Comparison of ENCODE assay signal across 20 cellular contexts in genomic region chr5:171640396-171640981, GRCh38.
A peak's percentile ranks its signal among the peaks of the same experiment; 100 is the strongest.
DNase-seq lines count a peak whose midpoint lies in the region; ATAC-seq and TF ChIP-seq lines count a peak whose summit lies in the region.
"Had no signal": no experiment of that assay in that cellular context is flagged by ENCODE, and none has a peak within 500 bp of the region (broad histone marks: within the 10 kb centered on the region; RNA-seq: fewer than 3 reads in every experiment).

No MANE protein-coding gene starts in this region.

- H3K36me3 Mint-ChIP-seq in chondrocyte (ENCODE audit: low read depth) = no peaks in the 10 kb centered on the region
- H3K36me3 Mint-ChIP-seq in activated T-helper 1 cell treated with anti-CD3 and anti-CD28 coated beads, Interleukin-12 subunit alpha, Interleukin-12 subunit beta, Interleukin-2, Interleukin-4 antibody, amounts not matched to agents 30 ng/mL and 10 ng/mL and 1 ng/mL, durations not matched to agents 14 hours and 24 hours and 36 hours (ENCODE audit: low read depth) = no peaks in the 10 kb centered on the region
- H3K36me3 Mint-ChIP-seq: CD4-positive, CD25-positive, alpha-beta regulatory T cell had no signal

- peak; percentile 10 for DNase-seq in NCI-H748 (lab: John Stamatoyannopoulos, UW; ENCODE audit: unreplicated experiment)
- DNase-seq in NCI-H748 treated with DMSO at 0.1 percent for 48 hours (lab: John Stamatoyannopoulos, UW) = no peak
- no peak for DNase-seq in chondrocyte (ENCODE audit: low spot score)
- peak; percentile 49 to 50 for DNase-seq in heart right ventricle
- no peak for DNase-seq in tibial artery
- DNase-seq in activated T-helper 1 cell treated with anti-CD3 and anti-CD28 coated beads, Interleukin-12 subunit alpha, Interleukin-12 subunit beta, Interleukin-2, Interleukin-4 antibody, amounts not matched to agents 30 ng/mL and 10 ng/mL and 1 ng/mL, durations not matched to agents 14 hours and 24 hours and 36 hours (ENCODE audit: low spot score) = no peak
- DNase-seq in ovary = no peak
- DNase-seq: BE2C; CD4-positive, CD25-positive, alpha-beta regulatory T cell; COR-L47; DMS 273 treated with DMSO at 0.1 percent for 48 hours; GDM1; HCEC 1CT; MM.1S; NCI-H1092; NCI-H1694 treated with DMSO at 0.1 percent for 48 hours; NCI-H524; NK-92 treated with Interleukin-12 subunit alpha and Interleukin-12 subunit beta, amount 100 ng/mL, for 24 hours; Peyer's patch had no signal

- H3K27me3 ChIP-seq in heart right ventricle (no peaks in the 10 kb centered on the region), tibial artery (no peaks in the 10 kb centered on the region), ovary (no peaks in the 10 kb centered on the region)
- H3K27me3 ChIP-seq: BE2C, Peyer's patch had no signal

- peaks cover 44% of the 10 kb centered on the region for H3K4me1 Mint-ChIP-seq in chondrocyte (ENCODE audit: low read depth)
- no peaks in the 10 kb centered on the region for H3K4me1 Mint-ChIP-seq in activated T-helper 1 cell treated with anti-CD3 and anti-CD28 coated beads, Interleukin-12 subunit alpha, Interleukin-12 subunit beta, Interleukin-2, Interleukin-4 antibody, amounts not matched to agents 30 ng/mL and 10 ng/mL and 1 ng/mL, durations not matched to agents 14 hours and 24 hours and 36 hours (ENCODE audit: low read depth)
- H3K4me1 Mint-ChIP-seq: CD4-positive, CD25-positive, alpha-beta regulatory T cell had no signal

- H3K4me1 ChIP-seq in heart right ventricle = peaks cover 0 to 36% (median 21%) of the 10 kb centered on the region in 9 donors
- H3K4me1 ChIP-seq in tibial artery = peaks cover 0 to 34% (median 19%) of the 10 kb centered on the region in 4 donors
- no peaks in the 10 kb centered on the region for H3K4me1 ChIP-seq in ovary (ENCODE audit: insufficient read depth)
- H3K4me1 ChIP-seq: BE2C, Peyer's patch had no signal

- TF ChIP-seq EP300 in ovary (IDR thresholded peaks at IDR 0.05) = no peak

- H3K9me3 ChIP-seq in heart right ventricle (no peaks in the 10 kb centered on the region), tibial artery (no peaks in the 10 kb centered on the region), ovary (no peaks in the 10 kb centered on the region)
- H3K9me3 ChIP-seq: BE2C, Peyer's patch had no signal

- H3K4me3 Mint-ChIP-seq in chondrocyte (ENCODE audit: unreplicated experiment) = no peak overlapping the region
- H3K4me3 Mint-ChIP-seq in activated T-helper 1 cell treated with anti-CD3 and anti-CD28 coated beads, Interleukin-12 subunit alpha, Interleukin-12 subunit beta, Interleukin-2, Interleukin-4 antibody, amounts not matched to agents 30 ng/mL and 10 ng/mL and 1 ng/mL, durations not matched to agents 14 hours and 24 hours and 36 hours = no peak overlapping the region
- H3K4me3 Mint-ChIP-seq: CD4-positive, CD25-positive, alpha-beta regulatory T cell; GM23338 had no signal

- peak; percentile 73 to 93 (median 90) for ATAC-seq in heart right ventricle

- H3K27ac ChIP-seq in heart right ventricle (peak overlapping the region; percentile 56 to 89 (median 84)), tibial artery (peak overlapping the region; percentile 2 to 55), ovary (no peak overlapping the region)
- H3K27ac ChIP-seq: Peyer's patch had no signal

- H3K27me3 Mint-ChIP-seq in chondrocyte (ENCODE audit: low read depth) = no peaks in the 10 kb centered on the region
- peaks cover 2% of the 10 kb centered on the region for H3K27me3 Mint-ChIP-seq in activated T-helper 1 cell treated with anti-CD3 and anti-CD28 coated beads, Interleukin-12 subunit alpha, Interleukin-12 subunit beta, Interleukin-2, Interleukin-4 antibody, amounts not matched to agents 30 ng/mL and 10 ng/mL and 1 ng/mL, durations not matched to agents 14 hours and 24 hours and 36 hours (ENCODE audit: insufficient read depth)

- TF ChIP-seq POLR2A in ovary (IDR thresholded peaks at IDR 0.05) = no peak

- intact Hi-C loops in heart right ventricle (cut with DNase I) = loop anchor here in 5 of 10 donors (1.0 to 5.0 kb wide), 3 partner anchors 96 to 97 kb away; no protein-coding TSS in a partner anchor
- intact Hi-C loops in tibial artery (cut with DNase I; ENCODE audit: low total_unique reads) = no loop called here
- intact Hi-C loops in activated T-helper 1 cell treated with anti-CD3 and anti-CD28 coated beads, Interleukin-12 subunit alpha, Interleukin-12 subunit beta, Interleukin-2, Interleukin-4 antibody, amounts not matched to agents 30 ng/mL and 10 ng/mL and 1 ng/mL, durations not matched to agents 14 hours and 24 hours and 36 hours (cut with micrococcal nuclease) = no loop called here
- intact Hi-C loops in ovary (cut with DNase I) = no loop called here

- TF ChIP-seq CTCF in chondrocyte (IDR thresholded peaks at IDR 0.05) (no peak), heart right ventricle (IDR thresholded peaks at IDR 0.05) (no peak), tibial artery (IDR thresholded peaks at IDR 0.05) (no peak), ovary (IDR thresholded peaks at IDR 0.05) (no peak)

- H3K36me3 ChIP-seq in heart right ventricle = no peaks in the 10 kb centered on the region
- H3K36me3 ChIP-seq in tibial artery = no peaks in the 10 kb centered on the region
- no peaks in the 10 kb centered on the region for H3K36me3 ChIP-seq in ovary
- H3K36me3 ChIP-seq: BE2C, Peyer's patch had no signal

- WGBS in heart right ventricle, 2 donors = 33 to 39% methylated on average over 5 of the region's 5 CpGs
- 49 to 56% (median 53%) methylated on average over 5 of the region's 5 CpGs for WGBS in ovary, 3 donors

- no peaks in the 10 kb centered on the region for H3K9me3 Mint-ChIP-seq in chondrocyte (ENCODE audit: low read depth)
- H3K9me3 Mint-ChIP-seq in activated T-helper 1 cell treated with anti-CD3 and anti-CD28 coated beads, Interleukin-12 subunit alpha, Interleukin-12 subunit beta, Interleukin-2, Interleukin-4 antibody, amounts not matched to agents 30 ng/mL and 10 ng/mL and 1 ng/mL, durations not matched to agents 14 hours and 24 hours and 36 hours = no peaks in the 10 kb centered on the region
- H3K9me3 Mint-ChIP-seq: GM23338 had no signal

- H3K27ac Mint-ChIP-seq in chondrocyte (ENCODE audit: unreplicated experiment) = peak overlapping the region; percentile 71
- H3K27ac Mint-ChIP-seq in activated T-helper 1 cell treated with anti-CD3 and anti-CD28 coated beads, Interleukin-12 subunit alpha, Interleukin-12 subunit beta, Interleukin-2, Interleukin-4 antibody, amounts not matched to agents 30 ng/mL and 10 ng/mL and 1 ng/mL, durations not matched to agents 14 hours and 24 hours and 36 hours = no peak overlapping the region
- H3K27ac Mint-ChIP-seq: CD4-positive, CD25-positive, alpha-beta regulatory T cell; GM23338 had no signal

- H3K4me3 ChIP-seq in heart right ventricle (no peak overlapping the region), tibial artery (no peak overlapping the region), ovary (no peak overlapping the region)
- H3K4me3 ChIP-seq: GM23338, Peyer's patch had no signal

Comparison
In these comparisons a context has a peak if more than half of its experiments do, and no peak if none do; other contexts are left out.
1. DNase-seq: peak in NCI-H748 (single experiment) and heart right ventricle (2 of 2); none in NCI-H748 treated with DMSO at 0.1 percent for 48 hours (single experiment), chondrocyte (single experiment), tibial artery (0 of 2), activated T-helper 1 cell treated with anti-CD3 and anti-CD28 coated beads, Interleukin-12 subunit alpha, Interleukin-12 subunit beta, Interleukin-2, Interleukin-4 antibody, amounts not matched to agents 30 ng/mL and 10 ng/mL and 1 ng/mL, durations not matched to agents 14 hours and 24 hours and 36 hours (single experiment) and ovary (0 of 5).
2. H3K27ac ChIP-seq: peak in heart right ventricle (10 of 10) and tibial artery (2 of 2); none in ovary (0 of 2).